8 cellular contexts compared by ENCODE assay signal in the genomic region with DNA sequence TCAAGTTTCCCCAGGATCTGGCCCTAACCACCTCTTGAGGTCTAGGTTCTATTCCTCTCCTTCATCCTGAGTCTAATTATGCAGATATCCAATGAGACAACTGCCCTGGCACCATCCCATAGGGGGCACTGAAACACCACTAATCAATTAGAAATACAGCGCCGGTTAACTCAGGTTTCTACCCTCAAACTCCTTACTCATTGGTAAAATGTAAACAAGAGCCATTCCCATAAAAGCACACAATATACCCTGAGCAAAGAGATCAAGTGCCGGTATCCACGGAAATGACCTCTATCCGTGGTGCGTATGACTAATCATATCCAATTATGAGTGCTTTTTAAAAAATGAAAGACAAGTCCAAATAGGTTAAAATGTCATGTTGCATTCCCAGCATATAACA.
DNase-seq lines count a peak whose midpoint lies in the region; ATAC-seq and TF ChIP-seq lines count a peak whose summit lies in the region.

No MANE protein-coding gene starts in this region.

- no peaks in the 10 kb centered on the region for H3K36me3 Mint-ChIP-seq in activated T-helper 1 cell treated with anti-CD3 and anti-CD28 coated beads, Interleukin-12 subunit alpha, Interleukin-12 subunit beta, Interleukin-2, Interleukin-4 antibody, amounts not matched to agents 30 ng/mL and 10 ng/mL and 1 ng/mL, durations not matched to agents 14 hours and 24 hours and 36 hours (ENCODE audit: low read depth)

- H3K27ac ChIP-seq in HL-60 (replicated peaks) (no peak overlapping the region), Peyer's patch (no peak overlapping the region), neutrophil (no peak overlapping the region), tibial artery (peak overlapping the region in 1 of 2 donors; percentile 1)

- DNase-seq in GDM1 (lab: John Stamatoyannopoulos, UW) (peak; percentile 39), HL-60 (ENCODE audit: low read depth in 1 of 2, low spot score in 1 of 2) (peak; percentile 22 to 70), Peyer's patch (peak; percentile 35 to 86 (median 58)), fibroblast of peridontal ligament (ENCODE audit: extremely low read depth) (peak; percentile 86), tibial artery (peak in 1 of 2 donors; percentile 58)
- peak; percentile 42 for DNase-seq in activated T-helper 1 cell treated with anti-CD3 and anti-CD28 coated beads, Interleukin-12 subunit alpha, Interleukin-12 subunit beta, Interleukin-2, Interleukin-4 antibody, amounts not matched to agents 30 ng/mL and 10 ng/mL and 1 ng/mL, durations not matched to agents 14 hours and 24 hours and 36 hours (ENCODE audit: low spot score)

- ATAC-seq in HG02970 (IDR thresholded peaks at IDR 0.05; ENCODE audit: low FRiP score, unreplicated experiment) = no peak

- H3K4me1 ChIP-seq in Peyer's patch (peaks cover 0 to 6% (median 0%) of the 10 kb centered on the region in 4 donors), neutrophil (ENCODE audit: control insufficient read depth in 1 of 2, insufficient read depth in 1 of 2, low read depth in 1 of 2, low read length in 1 of 2) (peaks cover 0 to 9% of the 10 kb centered on the region in 2 experiments), tibial artery (peaks cover 0 to 11% (median 3%) of the 10 kb centered on the region in 4 donors)

- no peak overlapping the region for H3K27ac Mint-ChIP-seq in activated T-helper 1 cell treated with anti-CD3 and anti-CD28 coated beads, Interleukin-12 subunit alpha, Interleukin-12 subunit beta, Interleukin-2, Interleukin-4 antibody, amounts not matched to agents 30 ng/mL and 10 ng/mL and 1 ng/mL, durations not matched to agents 14 hours and 24 hours and 36 hours

- no peak overlapping the region for H3K4me3 ChIP-seq in HL-60 (replicated peaks; ENCODE audit: insufficient read depth, low read length)
- no peak overlapping the region for H3K4me3 ChIP-seq in Peyer's patch
- H3K4me3 ChIP-seq in neutrophil (ENCODE audit: low read depth in 1 of 2, low read length in 1 of 2) = no peak overlapping the region
- no peak overlapping the region for H3K4me3 ChIP-seq in tibial artery

- H3K4me3 Mint-ChIP-seq in activated T-helper 1 cell treated with anti-CD3 and anti-CD28 coated beads, Interleukin-12 subunit alpha, Interleukin-12 subunit beta, Interleukin-2, Interleukin-4 antibody, amounts not matched to agents 30 ng/mL and 10 ng/mL and 1 ng/mL, durations not matched to agents 14 hours and 24 hours and 36 hours = no peak overlapping the region

- no peak for TF ChIP-seq POLR2A in Peyer's patch (IDR thresholded peaks at IDR 0.05)

- H3K9me3 ChIP-seq in Peyer's patch (no peaks in the 10 kb centered on the region), neutrophil (no peaks in the 10 kb centered on the region), tibial artery (peaks cover 0 to 6% (median 0%) of the 10 kb centered on the region in 3 donors)

- intact Hi-C loops in activated T-helper 1 cell treated with anti-CD3 and anti-CD28 coated beads, Interleukin-12 subunit alpha, Interleukin-12 subunit beta, Interleukin-2, Interleukin-4 antibody, amounts not matched to agents 30 ng/mL and 10 ng/mL and 1 ng/mL, durations not matched to agents 14 hours and 24 hours and 36 hours (cut with micrococcal nuclease) = loop anchor here (1.0 to 10.0 kb wide), 6 partner anchors 140 to 838 kb away; no protein-coding TSS in a partner anchor
- intact Hi-C loops in tibial artery (cut with DNase I; ENCODE audit: low total_unique reads) = loop anchor here (10.0 kb wide), 1 partner anchor 242 kb away; no protein-coding TSS in a partner anchor

- H3K27me3 ChIP-seq in HL-60 (ENCODE audit: insufficient read depth, poor library complexity, severe bottlenecking) (no peaks in the 10 kb centered on the region), Peyer's patch (no peaks in the 10 kb centered on the region), neutrophil (no peaks in the 10 kb centered on the region), tibial artery (no peaks in the 10 kb centered on the region)

- H3K9me3 Mint-ChIP-seq in activated T-helper 1 cell treated with anti-CD3 and anti-CD28 coated beads, Interleukin-12 subunit alpha, Interleukin-12 subunit beta, Interleukin-2, Interleukin-4 antibody, amounts not matched to agents 30 ng/mL and 10 ng/mL and 1 ng/mL, durations not matched to agents 14 hours and 24 hours and 36 hours = no peaks in the 10 kb centered on the region

- TF ChIP-seq CTCF in HL-60 (IDR thresholded peaks at IDR 0.05; ENCODE audit: insufficient read depth, low read length) (peak; percentile 20), Peyer's patch (IDR thresholded peaks at IDR 0.05) (peak; percentile 12 to 95 (median 72)), neutrophil (IDR thresholded peaks at IDR 0.05) (peak; percentile 60), tibial artery (IDR thresholded peaks at IDR 0.05) (peak; percentile 42 to 57)

- peaks cover 42% of the 10 kb centered on the region for H3K27me3 Mint-ChIP-seq in activated T-helper 1 cell treated with anti-CD3 and anti-CD28 coated beads, Interleukin-12 subunit alpha, Interleukin-12 subunit beta, Interleukin-2, Interleukin-4 antibody, amounts not matched to agents 30 ng/mL and 10 ng/mL and 1 ng/mL, durations not matched to agents 14 hours and 24 hours and 36 hours (ENCODE audit: insufficient read depth)

- H3K36me3 ChIP-seq in Peyer's patch = no peaks in the 10 kb centered on the region
- H3K36me3 ChIP-seq in neutrophil = no peaks in the 10 kb centered on the region
- H3K36me3 ChIP-seq in tibial artery = no peaks in the 10 kb centered on the region

- H3K4me1 Mint-ChIP-seq in activated T-helper 1 cell treated with anti-CD3 and anti-CD28 coated beads, Interleukin-12 subunit alpha, Interleukin-12 subunit beta, Interleukin-2, Interleukin-4 antibody, amounts not matched to agents 30 ng/mL and 10 ng/mL and 1 ng/mL, durations not matched to agents 14 hours and 24 hours and 36 hours (ENCODE audit: low read depth) = peaks cover 10% of the 10 kb centered on the region

Comparison
In these comparisons a context has a peak if more than half of its experiments do, and no peak if none do; other contexts are left out.
1. CTCF ChIP-seq: peak in every context shown above with its lines; median percentile 72 in Peyer's patch; 60 in neutrophil; 50 in tibial artery; 20 in HL-60.